Comparison of ENCODE assay signal across 16 cellular contexts in the genomic region with DNA sequence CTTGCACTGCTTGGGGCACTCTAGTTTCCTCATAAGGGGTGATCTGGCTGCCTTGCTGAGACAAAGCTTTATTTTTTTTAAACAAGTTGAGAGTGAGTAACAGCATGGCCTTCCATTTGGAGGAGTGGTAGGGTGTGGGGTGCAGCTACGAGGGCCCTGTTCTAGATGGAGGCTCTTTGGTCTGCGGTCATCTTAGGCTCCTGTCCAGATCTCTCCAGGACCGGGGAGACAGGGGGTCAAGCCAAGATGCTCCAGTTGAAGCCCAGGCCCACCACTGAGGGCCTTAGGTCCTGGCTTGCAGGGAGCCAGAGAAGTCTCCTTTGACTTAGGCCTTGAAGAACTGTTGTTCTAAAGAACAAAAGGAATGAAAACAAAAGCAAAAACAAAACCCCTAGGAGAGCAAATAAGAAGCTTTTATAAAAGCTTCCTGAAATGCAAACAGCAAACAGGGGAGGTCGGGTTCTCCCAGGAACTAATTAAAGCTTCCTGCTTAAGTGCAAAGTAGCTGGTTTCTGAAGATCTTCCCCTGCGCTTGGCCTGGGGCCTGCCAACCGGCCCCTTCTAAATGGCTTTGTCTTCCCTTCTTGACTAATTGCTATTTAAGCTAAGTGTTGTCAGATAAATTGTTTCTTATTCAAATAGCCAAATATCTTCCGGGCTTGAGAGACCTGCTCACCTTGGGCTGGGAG.
DNase-seq lines count a peak whose midpoint lies in the region; ATAC-seq and TF ChIP-seq lines count a peak whose summit lies in the region.
"Had no signal": no experiment of that assay in that cellular context is flagged by ENCODE, and none has a peak within 500 bp of the region (broad histone marks: within the 10 kb centered on the region; RNA-seq: fewer than 3 reads in every experiment).

No MANE protein-coding gene starts in this region.

- H3K36me3 Mint-ChIP-seq in activated CD8-positive, alpha-beta memory T cell treated with anti-CD3 and anti-CD28 coated beads, Interleukin-2, amount 10 ng/mL, durations not matched to agents 7 days and 5 days, result no peaks in the 10 kb centered on the region
- H3K36me3 Mint-ChIP-seq in neural progenitor cell, result no peaks in the 10 kb centered on the region
- H3K36me3 Mint-ChIP-seq: CD8-positive, alpha-beta memory T cell had no signal

- no peaks in the 10 kb centered on the region for H3K27me3 ChIP-seq in neural progenitor cell
- no peaks in the 10 kb centered on the region for H3K27me3 ChIP-seq in Peyer's patch
- H3K27me3 ChIP-seq: BLaER1 had no signal

- H3F3A ChIP-seq in neural progenitor cell (ENCODE audit: low read depth), result peaks cover 15% of the 10 kb centered on the region

- CTCF ChIA-PET in activated CD8-positive, alpha-beta memory T cell treated with anti-CD3 and anti-CD28 coated beads, Interleukin-2, amount 10 ng/mL, durations not matched to agents 7 days and 5 days (lab: Charles Lee), result no interaction called here
- CTCF ChIA-PET in OCI-LY7 (lab: Charles Lee; ENCODE audit: unreplicated experiment), result no interaction called here

- H2AFZ ChIP-seq in neural progenitor cell (replicated peaks), result no peak overlapping the region
- no peak overlapping the region for H2AFZ ChIP-seq in OCI-LY7 (ENCODE audit: low read length)
- H2AFZ ChIP-seq: GM23248 had no signal

- H3K27ac Mint-ChIP-seq in activated CD8-positive, alpha-beta memory T cell treated with anti-CD3 and anti-CD28 coated beads, Interleukin-2, amount 10 ng/mL, durations not matched to agents 7 days and 5 days, result no peak overlapping the region
- no peak overlapping the region for H3K27ac Mint-ChIP-seq in neural progenitor cell
- H3K27ac Mint-ChIP-seq: CD8-positive, alpha-beta memory T cell; IgD-negative memory B cell had no signal

- peak; percentile 22 for DNase-seq in activated CD8-positive, alpha-beta memory T cell treated with anti-CD3 and anti-CD28 coated beads, Interleukin-2, amount 50 U/mL, for 48 hours
- no peak for DNase-seq in activated CD8-positive, alpha-beta memory T cell treated with anti-CD3 and anti-CD28 coated beads, Interleukin-2, amount 10 ng/mL, durations not matched to agents 7 days and 5 days
- DNase-seq in coronary artery (ENCODE audit: low spot score) (peak; percentile 1), neural progenitor cell (ENCODE audit: low spot score) (no peak), Peyer's patch (no peak), OCI-LY7 (ENCODE audit: low spot score) (no peak)
- DNase-seq: 8988T; AML-193; Caco-2; CD8-positive, alpha-beta memory T cell; GM23248; H7 had no signal

- H3K9me3 ChIP-seq in neural progenitor cell (ENCODE audit: low read depth) (no peaks in the 10 kb centered on the region), Peyer's patch (peaks cover 0 to 5% (median 0%) of the 10 kb centered on the region in 4 donors), OCI-LY7 (ENCODE audit: low read length) (0 out of 2 replicates have a peak, but pooled peaks cover 8% of the 10 kb centered on the region)

- TF ChIP-seq CTCF in coronary artery (IDR thresholded peaks at IDR 0.05) (no peak), neural progenitor cell (IDR thresholded peaks at IDR 0.05) (no peak), Peyer's patch (IDR thresholded peaks at IDR 0.05) (no peak), OCI-LY7 (conservative IDR thresholded peaks at IDR 0.05; ENCODE audit: low read length) (no peak)

- intact Hi-C loops in OCI-LY7 (cut with micrococcal nuclease; ENCODE audit: unreplicated experiment), result no loop called here

- no peak overlapping the region for H3K4me3 ChIP-seq in coronary artery
- H3K4me3 ChIP-seq in neural progenitor cell, result no peak overlapping the region
- H3K4me3 ChIP-seq in Peyer's patch, result no peak overlapping the region
- H3K4me3 ChIP-seq in OCI-LY7 (ENCODE audit: low read depth, low read length, poor library complexity, severe bottlenecking), result no peak overlapping the region
- H3K4me3 ChIP-seq: BLaER1, GM12878, GM23248 had no signal

- no peak overlapping the region for H3K9ac ChIP-seq in neural progenitor cell
- H3K9ac ChIP-seq: BLaER1, GM23248 had no signal

- H3K36me3 ChIP-seq in neural progenitor cell (no peaks in the 10 kb centered on the region), Peyer's patch (no peaks in the 10 kb centered on the region), OCI-LY7 (ENCODE audit: insufficient read depth, low read length) (no peaks in the 10 kb centered on the region)
- H3K36me3 ChIP-seq: BLaER1 had no signal

- H3K4me3 Mint-ChIP-seq in activated CD8-positive, alpha-beta memory T cell treated with anti-CD3 and anti-CD28 coated beads, Interleukin-2, amount 10 ng/mL, durations not matched to agents 7 days and 5 days, result no peak overlapping the region
- no peak overlapping the region for H3K4me3 Mint-ChIP-seq in neural progenitor cell
- H3K4me3 Mint-ChIP-seq: CD8-positive, alpha-beta memory T cell; IgD-negative memory B cell had no signal

- no peaks in the 10 kb centered on the region for H3K9me2 ChIP-seq in OCI-LY7 (ENCODE audit: insufficient read depth, low read length)

- H3K79me2 ChIP-seq in neural progenitor cell (ENCODE audit: low read depth) (no peaks in the 10 kb centered on the region), OCI-LY7 (ENCODE audit: insufficient read depth, low read depth, low read length) (no peaks in the 10 kb centered on the region)

- no peak for TF ChIP-seq POLR2A in Peyer's patch (IDR thresholded peaks at IDR 0.05)

- H3K4me2 ChIP-seq in neural progenitor cell (peak overlapping the region; percentile 2), OCI-LY7 (ENCODE audit: low read length) (no peak overlapping the region)
- H3K4me2 ChIP-seq: BLaER1 had no signal

- H3K4me1 ChIP-seq in neural progenitor cell (peaks cover 5% of the 10 kb centered on the region), Peyer's patch (no peaks in the 10 kb centered on the region), OCI-LY7 (ENCODE audit: insufficient read depth, low read length, poor library complexity, severe bottlenecking) (no peaks in the 10 kb centered on the region)
- H3K4me1 ChIP-seq: BLaER1, Caco-2 had no signal

- H3K27ac ChIP-seq in coronary artery, result no peak overlapping the region
- H3K27ac ChIP-seq in neural progenitor cell, result no peak overlapping the region
- no peak overlapping the region for H3K27ac ChIP-seq in Peyer's patch
- H3K27ac ChIP-seq in OCI-LY7 (ENCODE audit: low read depth, low read length, poor library complexity, severe bottlenecking), result no peak overlapping the region
- H3K27ac ChIP-seq: BLaER1, GM23248 had no signal

- no peak for ATAC-seq in activated CD8-positive, alpha-beta memory T cell treated with anti-CD3 and anti-CD28 coated beads, Interleukin-2, amount 10 ng/mL, durations not matched to agents 7 days and 5 days
- no peak for ATAC-seq in HG03378 (IDR thresholded peaks at IDR 0.05; ENCODE audit: unreplicated experiment)
- ATAC-seq: GM12878 had no signal

- POLR2A ChIA-PET in OCI-LY7 (lab: Charles Lee), result no interaction called here

- peaks cover 20% of the 10 kb centered on the region for H3K9me3 Mint-ChIP-seq in activated CD8-positive, alpha-beta memory T cell treated with anti-CD3 and anti-CD28 coated beads, Interleukin-2, amount 10 ng/mL, durations not matched to agents 7 days and 5 days (ENCODE audit: low read depth)
- peaks cover 33% of the 10 kb centered on the region for H3K9me3 Mint-ChIP-seq in neural progenitor cell

- H4K20me1 ChIP-seq in neural progenitor cell (ENCODE audit: low read depth) (no peaks in the 10 kb centered on the region), OCI-LY7 (ENCODE audit: insufficient read depth, low read length) (no peaks in the 10 kb centered on the region)
- H4K20me1 ChIP-seq: BLaER1 had no signal

- H3K27me3 Mint-ChIP-seq in activated CD8-positive, alpha-beta memory T cell treated with anti-CD3 and anti-CD28 coated beads, Interleukin-2, amount 10 ng/mL, durations not matched to agents 7 days and 5 days, result no peaks in the 10 kb centered on the region
- H3K27me3 Mint-ChIP-seq in neural progenitor cell (ENCODE audit: insufficient read depth, low read depth), result peaks cover 5% of the 10 kb centered on the region
- H3K27me3 Mint-ChIP-seq: IgD-negative memory B cell had no signal

- BruUV-seq in OCI-LY7 (replicated peaks; lab: Mats Ljungman, UMichigan), result no TSS peak

- H3K4me1 Mint-ChIP-seq in activated CD8-positive, alpha-beta memory T cell treated with anti-CD3 and anti-CD28 coated beads, Interleukin-2, amount 10 ng/mL, durations not matched to agents 7 days and 5 days, result no peaks in the 10 kb centered on the region
- no peaks in the 10 kb centered on the region for H3K4me1 Mint-ChIP-seq in neural progenitor cell
- H3K4me1 Mint-ChIP-seq: CD8-positive, alpha-beta memory T cell; IgD-negative memory B cell had no signal

Comparison
In these comparisons a context has a peak if more than half of its experiments do, and no peak if none do; other contexts are left out.
1. DNase-seq: peak in activated CD8-positive, alpha-beta memory T cell treated with anti-CD3 and anti-CD28 coated beads, Interleukin-2, amount 50 U/mL, for 48 hours (single experiment) and coronary artery (single experiment); none in activated CD8-positive, alpha-beta memory T cell treated with anti-CD3 and anti-CD28 coated beads, Interleukin-2, amount 10 ng/mL, durations not matched to agents 7 days and 5 days (single experiment), neural progenitor cell (single experiment), Peyer's patch (0 of 3) and OCI-LY7 (single experiment).